Comparison of ENCODE assay signal across 20 cellular contexts in the genomic region with DNA sequence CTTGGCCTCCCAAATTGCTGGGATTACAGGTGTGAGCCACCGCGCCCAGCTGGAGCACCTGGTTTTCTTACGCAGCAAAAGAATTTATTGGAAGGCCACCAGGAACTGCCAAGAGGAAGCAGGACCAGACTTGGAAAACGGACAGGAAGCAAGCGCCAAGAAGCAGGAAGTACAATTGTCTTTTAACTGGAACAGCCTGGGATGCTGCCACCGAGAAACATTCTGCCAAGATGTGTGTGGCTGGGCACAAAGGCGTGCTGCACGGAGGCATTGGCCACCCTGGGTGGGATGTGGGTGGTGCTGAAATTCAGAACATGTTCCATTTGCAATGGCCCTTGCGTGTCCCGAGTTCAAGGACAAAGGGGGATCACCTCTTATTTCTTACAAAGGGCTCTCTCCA. TPM values are rescaled to one million over a fixed set of nuclear protein-coding genes. Genes with fewer than 3 reads are reported as not detected.
"Had no signal": no experiment of that assay in that cellular context is flagged by ENCODE, and none has a peak within 500 bp of the region (broad histone marks: within the 10 kb centered on the region; RNA-seq: fewer than 3 reads in every experiment).

No MANE protein-coding gene starts in this region.

- H3K4me1 ChIP-seq: tibial nerve had no signal

- DNase-seq: activated CD4-positive, alpha-beta memory T cell treated with anti-CD3 and anti-CD28 coated beads for 36 hours; activated CD4-positive, alpha-beta T cell treated with anti-CD3 and anti-CD28 coated beads for 36 hours; activated effector memory CD4-positive, alpha-beta T cell treated with Interleukin-2 at 50 U/mL for 16 hours; activated naive CD4-positive, alpha-beta T cell treated with anti-CD3 and anti-CD28 coated beads, Interleukin-2, amount 50 U/mL, for 16 hours; activated T-cell treated with anti-CD3 and anti-CD28 coated beads, Interleukin-2, amount 50 U/mL, for 4 hours; effector CD8-positive, alpha-beta T cell; foreskin melanocyte; immature natural killer cell; mesendoderm; occipital lobe; small intestine; stimulated activated CD4-positive, alpha-beta T cell treated with anti-CD3 and anti-CD28 coated beads, Interleukin-4, amount 100 ng/mL, for 4 hours; stimulated activated CD8-positive, alpha-beta memory T cell treated with anti-CD3 and anti-CD28 coated beads, Interleukin-4, amount 100 ng/mL, for 48 hours; stimulated activated naive CD4-positive, alpha-beta T cell treated with Interleukin-2 at 50 U/mL for 16 hours; WERI-Rb-1 had no signal

- H3K36me3 ChIP-seq: tibial nerve, WERI-Rb-1 had no signal

- H3K4me3 ChIP-seq: tibial nerve had no signal

- H3K27ac ChIP-seq: tibial nerve, WERI-Rb-1 had no signal

- H3K9me3 ChIP-seq: tibial nerve had no signal

- FAIRE-seq: colon, small intestine had no signal

- H3K27me3 ChIP-seq: tibial nerve had no signal

- ATAC-seq: activated CD4-positive, alpha-beta T cell treated with anti-CD3 and anti-CD28 coated beads for 36 hours; activated T-cell treated with anti-CD3 and anti-CD28 coated beads, Interleukin-2, amount 50 U/mL, for 4 hours had no signal

RNA-seq across cellular contexts. Expression of gene CHRM1, which starts 25.1 kb away (rescaled TPM):
- total RNA-seq: activated CD4-positive, alpha-beta memory T cell treated with anti-CD3 and anti-CD28 coated beads for 36 hours; activated CD4-positive, alpha-beta T cell treated with anti-CD3 and anti-CD28 coated beads for 36 hours; activated T-cell treated with anti-CD3 and anti-CD28 coated beads, Interleukin-2, amount 50 U/mL, for 4 hours; fibroblast of lung; posterior vena cava; T-helper 1 cell treated with Interleukin-12 subunit alpha and Interleukin-12 subunit beta and Interleukin-4 antibody, amounts not matched to agents 30 ng/mL and 1 ng/mL, for 36 hours; tibial nerve had no signal
- polyA plus RNA-seq: fibroblast of lung, immature natural killer cell had no signal
